In genomic region chr11:67419330-67420049, GRCh38 we compare ENCODE assay signal across 11 cellular contexts. TPM values are rescaled to one million over a fixed set of nuclear protein-coding genes. Genes with fewer than 3 reads are reported as not detected.
DNase-seq lines count a peak whose midpoint lies in the region; ATAC-seq and TF ChIP-seq lines count a peak whose summit lies in the region.
"Had no signal": no experiment of that assay in that cellular context is flagged by ENCODE, and none has a peak within 500 bp of the region (broad histone marks: within the 10 kb centered on the region; RNA-seq: fewer than 3 reads in every experiment).

No MANE protein-coding gene starts in this region.

- no peaks in the 10 kb centered on the region for H3K27me3 ChIP-seq in layer of hippocampus (ENCODE audit: control insufficient read depth, insufficient read depth, low read length)

- CTCF ChIA-PET in WTC11 (lab: Charles Lee) = interaction anchor here (0.8 to 4.1 kb wide), 7 partner anchors 12 to 68 kb away, joined by 3 to 45 read pairs (median 5); partner anchors contain the start of genes PPP1CA and TBC1D10C

- no peak for TF ChIP-seq CTCF in WTC11 (IDR thresholded peaks at IDR 0.05)

- POLR2A ChIA-PET in WTC11 (lab: Charles Lee) = interaction anchor here (0.8 to 2.5 kb wide), 4 partner anchors 9 to 454 kb away, joined by 3 to 11 read pairs (median 5); partner anchors contain the start of genes PPP1CA and RPS6KB2

- no peaks in the 10 kb centered on the region for H3K9me3 Mint-ChIP-seq in WTC11

- peaks cover 19% of the 10 kb centered on the region for H3K4me1 Mint-ChIP-seq in WTC11

- H3K4me3 Mint-ChIP-seq in WTC11 = peak overlapping the region; percentile 29

- H3K36me3 Mint-ChIP-seq in WTC11 = no peaks in the 10 kb centered on the region

- DNase-seq in activated T-cell treated with anti-CD3 and anti-CD28 coated beads, Interleukin-2, amount 50 U/mL, for 1 hour = peak; percentile 28
- DNase-seq in activated T-cell treated with anti-CD3 and anti-CD28 coated beads for 4 hours (no peak), WTC11 (ENCODE audit: low spot score) (no peak), substantia nigra (lab: John Stamatoyannopoulos, UW) (no peak), LoVo (ENCODE audit: low spot score) (no peak), T-helper 9 cell (no peak), HK-2 (ENCODE audit: unreplicated experiment) (no peak)
- DNase-seq: stimulated activated CD4-positive, alpha-beta T cell treated with anti-CD3 and anti-CD28 coated beads, Interleukin-1b, Interleukin-23, amount 100 ng/mL, for 48 hours had no signal

- peak overlapping the region; percentile 99 for H3K27ac ChIP-seq in layer of hippocampus (ENCODE audit: low read depth, low read length)
- H3K27ac ChIP-seq in substantia nigra (ENCODE audit: low read depth, low read length, poor library complexity, severe bottlenecking) = peak overlapping the region; percentile 99

- ATAC-seq in WTC11 = no peak
- ATAC-seq: activated CD4-positive, CD25-positive, alpha-beta regulatory T cell treated with anti-CD3 and anti-CD28 coated beads, Interleukin-2, amount 50 U/mL, for 24 hours had no signal

- peaks cover 6% of the 10 kb centered on the region; the same call in 1 of the 2 replicates for H3K27me3 Mint-ChIP-seq in WTC11 (ENCODE audit: low read depth)

- H3K27ac Mint-ChIP-seq in WTC11 = no peak overlapping the region

TF ChIP-seq in WTC11, 78 proteins besides CTCF, POLR2A, EP300 and RAD21:
- TF ChIP-seq FOXK1 (CRISPR knock-in tag; IDR thresholded peaks at IDR 0.05) (no peak), KAT7 (CRISPR knock-in tag; IDR thresholded peaks at IDR 0.05; ENCODE audit: borderline replicate concordance) (no peak), RELA (CRISPR knock-in tag; IDR thresholded peaks at IDR 0.05; ENCODE audit: borderline replicate concordance) (no peak), E2F1 (CRISPR knock-in tag; IDR thresholded peaks at IDR 0.05) (no peak), NFATC4 (CRISPR knock-in tag; IDR thresholded peaks at IDR 0.05) (no peak), ZNF232 (CRISPR knock-in tag; IDR thresholded peaks at IDR 0.05) (no peak), HMGA2 (CRISPR knock-in tag; IDR thresholded peaks at IDR 0.05) (no peak), PRDM15 (CRISPR knock-in tag; IDR thresholded peaks at IDR 0.05) (no peak), CREM (CRISPR knock-in tag; IDR thresholded peaks at IDR 0.05) (no peak), ZNF671 (CRISPR knock-in tag; IDR thresholded peaks at IDR 0.05) (no peak), ATF3 (CRISPR knock-in tag; conservative IDR thresholded peaks at IDR 0.05) (no peak)

RNA-seq across cellular contexts. Expression of gene CARNS1, which starts 4.0 kb away (rescaled TPM):
- total RNA-seq in WTC11 (2021) = 1.3 to 2.6 TPM (median 2.4 TPM) in 3 replicates

RNA-seq across cellular contexts. Expression of gene RPS6KB2, which starts 8.8 kb away (rescaled TPM):
- total RNA-seq in WTC11 (2021) = 44.3 to 54.7 TPM (median 50.2 TPM) in 3 replicates

RNA-seq across cellular contexts. Expression of gene TBC1D10C, which starts 15.6 kb away (rescaled TPM):
- total RNA-seq in WTC11 (2021) = 0.72 to 1.0 TPM (median 0.96 TPM) in 3 replicates
- total RNA-seq: bronchial epithelial cell had no signal

RNA-seq across cellular contexts. Expression of gene PPP1CA, which starts 17.8 kb away (rescaled TPM):
- total RNA-seq in WTC11 (2021) = 220 to 222 TPM (median 221 TPM) in 3 replicates

RNA-seq across cellular contexts. Expression of gene PTPRCAP, which starts 18.0 kb away (rescaled TPM):
- 3.5 to 4.0 TPM (median 3.6 TPM) in 3 replicates for total RNA-seq in WTC11 (2021)
